1 cellular context compared by ENCODE assay signal in genomic region chr22:45640291-45640940, GRCh38.
TF ChIP-seq lines count a peak whose summit lies in the region.

No MANE protein-coding gene starts in this region.

TF ChIP-seq in GM23338, 12 proteins besides CTCF, POLR2A, EP300 and RAD21 (continued from another document):
- TF ChIP-seq ETS1 (IDR thresholded peaks at IDR 0.05) (no peak), JUNB (IDR thresholded peaks at IDR 0.05; ENCODE audit: unreplicated experiment) (no peak), REST (IDR thresholded peaks at IDR 0.05; ENCODE audit: unreplicated experiment) (no peak), NANOG (IDR thresholded peaks at IDR 0.05; ENCODE audit: borderline replicate concordance) (no peak)
